7 cellular contexts compared by ENCODE assay signal in genomic region chr15:81480645-81481053, GRCh38.
DNase-seq lines count a peak whose midpoint lies in the region; ATAC-seq and TF ChIP-seq lines count a peak whose summit lies in the region.

No MANE protein-coding gene starts in this region.

- H3K36me3 ChIP-seq in ascending aorta = no peaks in the 10 kb centered on the region

- TF ChIP-seq CTCF in ascending aorta (IDR thresholded peaks at IDR 0.05) = peak; percentile 56 to 81 (median 66)

- H3K27ac ChIP-seq in ascending aorta (no peak overlapping the region), right cardiac atrium (ENCODE audit: low read length) (no peak overlapping the region)

- H3K27me3 ChIP-seq in ascending aorta (no peaks in the 10 kb centered on the region), right cardiac atrium (ENCODE audit: control insufficient read depth, insufficient read depth) (no peaks in the 10 kb centered on the region)

- H3K4me1 ChIP-seq in ascending aorta (no peaks in the 10 kb centered on the region), right cardiac atrium (ENCODE audit: control insufficient read depth, insufficient read depth, low read length) (no peaks in the 10 kb centered on the region)

- 36% methylated on average over 7 of the region's 7 CpGs for WGBS in right cardiac atrium

- H3K4me3 ChIP-seq in ascending aorta (no peak overlapping the region), right cardiac atrium (ENCODE audit: low read length) (no peak overlapping the region)

- ATAC-seq in HG03460 (IDR thresholded peaks at IDR 0.05; ENCODE audit: unreplicated experiment) (peak; percentile 54), right cardiac atrium (peak; percentile 64 to 68), sciatic nerve (peak; percentile 83)

- intact Hi-C loops in ascending aorta (cut with DNase I) = loop anchor here (5.0 kb wide), 3 partner anchors 203 to 717 kb away; no protein-coding TSS in a partner anchor
- intact Hi-C loops in right cardiac atrium (cut with DNase I) = loop anchor here in 3 of 4 donors (5.0 to 10.0 kb wide), 4 partner anchors 567 to 717 kb away; partner anchors contain the start of gene MEX3B (in 1 of the 3)
- intact Hi-C loops in sciatic nerve (cut with DNase I) = no loop called here

- H3K9me3 ChIP-seq in ascending aorta = no peaks in the 10 kb centered on the region
- no peaks in the 10 kb centered on the region for H3K9me3 ChIP-seq in right cardiac atrium (ENCODE audit: control insufficient read depth, low read length)

- peak; percentile 47 for DNase-seq in ELF-1 (ENCODE audit: low read depth, low spot score)
- peak; percentile 28 for DNase-seq in NCI-H82 treated with DMSO at 0.1 percent for 48 hours (lab: John Stamatoyannopoulos, UW; ENCODE audit: unreplicated experiment)
- no peak for DNase-seq in ascending aorta (ENCODE audit: low spot score in 2 of 2)
- peak in 1 of 3 donors; percentile 35 for DNase-seq in right cardiac atrium
- no peak for DNase-seq in sciatic nerve (ENCODE audit: low spot score)
- DNase-seq in effector CD8-positive, alpha-beta T cell (lab: John Stamatoyannopoulos, UW) = no peak

Comparison
In these comparisons a context has a peak if more than half of its experiments do, and no peak if none do; other contexts are left out.
1. DNase-seq: peak in ELF-1 (single experiment) and NCI-H82 treated with DMSO at 0.1 percent for 48 hours (single experiment); none in ascending aorta (0 of 2), sciatic nerve (single experiment) and effector CD8-positive, alpha-beta T cell (single experiment).
2. Peak in every context shown above with its lines, with median percentiles within 50 percentile points of each other: ATAC-seq.